Comparison of ENCODE assay signal across 18 cellular contexts in genomic region chr2:127588241-127588640, GRCh38. TPM values are rescaled to one million over a fixed set of nuclear protein-coding genes. Genes with fewer than 3 reads are reported as not detected.
"Had no signal": no experiment of that assay in that cellular context is flagged by ENCODE, and none has a peak within 500 bp of the region (broad histone marks: within the 10 kb centered on the region; RNA-seq: fewer than 3 reads in every experiment).

No MANE protein-coding gene starts in this region.

- ATAC-seq: gastrocnemius medialis, heart left ventricle, lower lobe of right lung had no signal

- DNase-seq: activated CD4-positive, alpha-beta T cell treated with anti-CD3 and anti-CD28 coated beads, Interleukin-2, amount 50 U/mL, for 48 hours; activated naive CD4-positive, alpha-beta T cell treated with anti-CD3 and anti-CD28 coated beads, Interleukin-2, amount 50 U/mL, for 16 hours; erythroblast; immature natural killer cell; lower lobe of right lung; stimulated activated CD4-positive, alpha-beta T cell treated with anti-CD3 and anti-CD28 coated beads, Interleukin-4, amount 100 ng/mL, for 24 hours; stimulated activated naive CD4-positive, alpha-beta T cell treated with Interleukin-2 at 50 U/mL for 16 hours; T-helper 9 cell had no signal

- H3K27ac Mint-ChIP-seq: immature natural killer cell, mesothelial cell of epicardium had no signal

- H3K36me3 Mint-ChIP-seq: immature natural killer cell, mesothelial cell of epicardium had no signal

- H3K36me3 ChIP-seq: gastrocnemius medialis, heart left ventricle, lower lobe of right lung, suprapubic skin, upper lobe of left lung had no signal

- H3K4me1 Mint-ChIP-seq: immature natural killer cell, mesothelial cell of epicardium, neural crest cell had no signal

- H3K4me3 Mint-ChIP-seq: immature natural killer cell, mesothelial cell of epicardium, neural crest cell had no signal

- H3K27me3 ChIP-seq: dorsolateral prefrontal cortex, gastrocnemius medialis, heart left ventricle, suprapubic skin, upper lobe of left lung had no signal

- H3K9me3 Mint-ChIP-seq: immature natural killer cell, mesothelial cell of epicardium, neural crest cell had no signal

- H3K4me3 ChIP-seq: dorsolateral prefrontal cortex, gastrocnemius medialis, heart left ventricle, lower lobe of right lung, SK-N-MC, skin epidermis, suprapubic skin, upper lobe of left lung had no signal

- H3K27ac ChIP-seq: dorsolateral prefrontal cortex, gastrocnemius medialis, heart left ventricle, lower lobe of right lung, SK-N-MC, skin epidermis, suprapubic skin, upper lobe of left lung had no signal

- H3K4me1 ChIP-seq: gastrocnemius medialis, heart left ventricle, lower lobe of right lung, suprapubic skin had no signal

- H3K9me3 ChIP-seq: gastrocnemius medialis, heart left ventricle, lower lobe of right lung, suprapubic skin, upper lobe of left lung had no signal

RNA-seq across cellular contexts. Expression of gene MYO7B, which starts 52.8 kb away (rescaled TPM):
- total RNA-seq: bronchial epithelial cell had no signal

RNA-seq across cellular contexts. Expression of gene GPR17, which starts 57.7 kb away (rescaled TPM):
- total RNA-seq: bronchial epithelial cell, mesothelial cell of epicardium had no signal
- polyA plus RNA-seq: immature natural killer cell had no signal
